In the genomic region with DNA sequence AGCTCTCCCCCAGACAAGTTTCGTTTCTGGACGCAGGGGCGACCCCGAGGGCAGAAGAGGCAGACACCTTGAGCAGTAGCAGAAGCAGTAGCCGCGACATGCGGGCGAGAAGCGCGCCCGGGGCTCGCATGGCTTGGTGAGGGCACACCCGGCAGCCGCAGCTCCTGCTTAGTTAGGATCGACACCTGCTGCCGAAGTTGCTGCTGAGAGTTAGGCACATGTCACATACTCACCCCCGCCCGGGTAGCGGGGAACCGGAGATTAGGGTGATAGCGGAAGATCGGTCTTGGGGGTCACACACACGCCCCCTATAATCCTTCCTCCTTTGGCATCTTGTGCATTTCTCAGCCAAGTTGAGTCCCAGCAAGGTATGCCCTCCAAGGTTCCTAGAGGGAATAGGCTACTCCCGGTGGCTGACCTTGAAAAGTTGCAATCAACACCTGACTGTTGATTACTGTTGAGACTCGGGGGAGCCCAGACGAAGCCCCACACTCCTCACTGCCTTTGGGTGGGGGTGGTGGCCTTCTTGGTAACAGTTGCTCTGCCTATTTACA, we compare ENCODE assay signal across 8 cellular contexts. TPM values are rescaled to one million over a fixed set of nuclear protein-coding genes. Genes with fewer than 3 reads are reported as not detected.
DNase-seq lines count a peak whose midpoint lies in the region; ATAC-seq, FAIRE-seq and TF ChIP-seq lines count a peak whose summit lies in the region.

No MANE protein-coding gene starts in this region.

- H3K4me3 ChIP-seq in astrocyte (ENCODE audit: insufficient read depth, low read depth, low read length) (peak overlapping the region; percentile 74), iPS-11a (ENCODE audit: low read depth, low read length) (peak overlapping the region; percentile 71), small intestine (ENCODE audit: low read depth in 1 of 2, low read length in 2 of 2) (peak overlapping the region; percentile 18 to 55)

- peak overlapping the region; percentile 54 for H3K9ac ChIP-seq in astrocyte (ENCODE audit: low read length)

- H3K4me1 ChIP-seq in astrocyte (ENCODE audit: insufficient read depth, low read length) = peaks cover 8% of the 10 kb centered on the region
- peaks cover 2 to 8% of the 10 kb centered on the region in 2 donors for H3K4me1 ChIP-seq in small intestine (ENCODE audit: control insufficient read depth in 2 of 2, insufficient read depth in 1 of 2, low read depth in 1 of 2, low read length in 1 of 2)

- no peak for TF ChIP-seq CTCF in astrocyte (IDR thresholded peaks at IDR 0.05; ENCODE audit: insufficient read depth, low read depth, low read length)

- H4K20me1 ChIP-seq in astrocyte (ENCODE audit: insufficient read depth, low read length) = no peaks in the 10 kb centered on the region

- FAIRE-seq in astrocyte (lab: Jason Lieb, UNC) (no peak), small intestine (lab: Jason Lieb, UNC) (no peak)

- ATAC-seq in GM21390 (IDR thresholded peaks at IDR 0.05; ENCODE audit: unreplicated experiment) = peak; percentile 46

- peak overlapping the region; percentile 93 for H3K4me2 ChIP-seq in astrocyte (ENCODE audit: low read length)

- peak overlapping the region; percentile 95 for H2AFZ ChIP-seq in astrocyte (ENCODE audit: low read depth, low read length)

- H3K27me3 ChIP-seq in astrocyte (ENCODE audit: insufficient read depth, low read length) (peaks cover 19% of the 10 kb centered on the region), small intestine (ENCODE audit: control insufficient read depth in 2 of 2, insufficient read depth in 2 of 2, low read length in 2 of 2) (peaks cover 0 to 17% of the 10 kb centered on the region in 2 donors)

- H3K9me3 ChIP-seq in astrocyte (ENCODE audit: insufficient read depth, low read depth, low read length) (peaks cover 3% of the 10 kb centered on the region), small intestine (ENCODE audit: control insufficient read depth, low read depth) (no peaks in the 10 kb centered on the region)

- DNase-seq in COR-L47 (lab: John Stamatoyannopoulos, UW) = peak; percentile 27
- DNase-seq in NCI-H1105 (lab: John Stamatoyannopoulos, UW) = peak; percentile 13
- DNase-seq in astrocyte (ENCODE audit: low read depth) = no peak
- peak; percentile 16 for DNase-seq in small intestine
- DNase-seq in dedifferentiated amniotic fluid mesenchymal stem cell (ENCODE audit: extremely low spot score) = no peak
- no peak for DNase-seq in SIG-M5 (lab: John Stamatoyannopoulos, UW)

- peaks cover 3% of the 10 kb centered on the region for H3K9me3 Mint-ChIP-seq in astrocyte (ENCODE audit: unreplicated experiment)

- peak overlapping the region; percentile 94 for H3K4me3 Mint-ChIP-seq in astrocyte (ENCODE audit: unreplicated experiment)

- H3K36me3 ChIP-seq in astrocyte (ENCODE audit: insufficient read depth, low read length) = no peaks in the 10 kb centered on the region
- no peaks in the 10 kb centered on the region for H3K36me3 ChIP-seq in small intestine (ENCODE audit: control insufficient read depth in 2 of 2, insufficient read depth in 2 of 2, low read length in 2 of 2)

- WGBS in small intestine, 3 donors = 1 to 3% (median 1%) methylated on average over 26 of the region's 26 CpGs

- H3K27me3 Mint-ChIP-seq in astrocyte (ENCODE audit: low read depth, unreplicated experiment) = no peaks in the 10 kb centered on the region

- H3K27ac ChIP-seq in astrocyte (ENCODE audit: low read depth, low read length) (no peak overlapping the region), small intestine (ENCODE audit: low read depth in 1 of 2, low read length in 1 of 2) (no peak overlapping the region)

- H3K4me1 Mint-ChIP-seq in astrocyte (ENCODE audit: low read depth, unreplicated experiment) = peaks cover 12% of the 10 kb centered on the region

- H3K27ac Mint-ChIP-seq in astrocyte (ENCODE audit: unreplicated experiment) = peak overlapping the region; percentile 41

- H3K79me2 ChIP-seq in astrocyte (ENCODE audit: insufficient read depth, low read length) = no peaks in the 10 kb centered on the region

- no peaks in the 10 kb centered on the region for H3K36me3 Mint-ChIP-seq in astrocyte (ENCODE audit: low read depth, unreplicated experiment)

RNA-seq across cellular contexts. Expression of a gene that starts 0.7 kb away (rescaled TPM):
- 9.0 and 9.8 TPM in 2 replicates for total RNA-seq in astrocyte
- polyA plus RNA-seq in small intestine = under 1 TPM in 1 of 3 donors, not detected in 2; 0.40 TPM

Comparison
In these comparisons a context has a peak if more than half of its experiments do, and no peak if none do; other contexts are left out.
1. DNase-seq: peak in COR-L47 (single experiment), NCI-H1105 (single experiment) and small intestine (single experiment); none in astrocyte (single experiment), dedifferentiated amniotic fluid mesenchymal stem cell (single experiment) and SIG-M5 (single experiment).
2. Peak in every context shown above with its lines, with median percentiles within 50 percentile points of each other: H3K4me3 ChIP-seq.